Comparison of ENCODE assay signal across 2 cellular contexts in the genomic region with DNA sequence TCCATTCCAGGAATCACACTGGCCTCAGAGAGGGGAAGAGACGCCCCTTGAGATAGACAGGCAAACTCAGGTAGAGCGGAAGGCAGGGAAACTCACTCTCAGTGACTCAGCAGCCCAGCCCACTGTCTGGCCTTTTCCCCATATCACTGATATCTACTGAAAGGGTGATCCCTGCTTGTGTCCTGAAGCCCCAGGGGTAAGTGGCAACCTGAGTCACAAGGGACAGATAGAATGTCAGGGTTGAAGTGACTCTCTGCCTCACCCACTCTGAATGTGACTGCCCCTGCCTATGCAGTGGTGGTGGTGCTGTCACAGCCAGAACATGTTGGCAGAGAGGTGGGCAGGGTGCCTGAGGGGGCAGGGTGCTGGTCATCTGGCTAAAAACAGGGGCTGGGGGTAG.
TF ChIP-seq lines count a peak whose summit lies in the region.

No MANE protein-coding gene starts in this region.

TF ChIP-seq in IMR-90, 13 proteins besides CTCF, POLR2A, EP300 and RAD21:
- TF ChIP-seq CEBPB (IDR thresholded peaks at IDR 0.05; ENCODE audit: low read depth, low read length) (no peak), CHD1 (IDR thresholded peaks at IDR 0.05; ENCODE audit: low read depth, low read length) (no peak), MAZ (IDR thresholded peaks at IDR 0.05; ENCODE audit: borderline replicate concordance, low read depth, low read length) (no peak), ELK1 (IDR thresholded peaks at IDR 0.05; ENCODE audit: borderline replicate concordance, low read depth, low read length) (no peak), BHLHE40 (IDR thresholded peaks at IDR 0.05; ENCODE audit: low read depth, low read length) (no peak), NFE2L2 (IDR thresholded peaks at IDR 0.05; ENCODE audit: low read depth, low read length) (no peak), FOS (IDR thresholded peaks at IDR 0.05; ENCODE audit: low read depth, low read length) (no peak), USF2 (IDR thresholded peaks at IDR 0.05; ENCODE audit: low read depth, low read length) (no peak), MXI1 (IDR thresholded peaks at IDR 0.05; ENCODE audit: borderline replicate concordance, low read depth, low read length) (no peak), RFX5 (IDR thresholded peaks at IDR 0.05; ENCODE audit: low read depth, low read length) (no peak), MAFK (IDR thresholded peaks at IDR 0.05; ENCODE audit: low read depth, low read length) (no peak), SMC3 (IDR thresholded peaks at IDR 0.05; ENCODE audit: low read depth, low read length) (no peak), RCOR1 (IDR thresholded peaks at IDR 0.05; ENCODE audit: insufficient replicate concordance, low read length) (no peak)
TF ChIP-seq in IMR-90: peak in this region for 0.

TF ChIP-seq in H1, 55 proteins besides CTCF, POLR2A, EP300 and RAD21:
- TF ChIP-seq, protein P1, sequence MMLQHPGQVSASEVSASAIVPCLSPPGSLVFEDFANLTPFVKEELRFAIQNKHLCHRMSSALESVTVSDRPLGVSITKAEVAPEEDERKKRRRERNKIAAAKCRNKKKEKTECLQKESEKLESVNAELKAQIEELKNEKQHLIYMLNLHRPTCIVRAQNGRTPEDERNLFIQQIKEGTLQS (IDR thresholded peaks at IDR 0.05; ENCODE audit: insufficient read depth, low read depth, low read length) = no peak
- TF ChIP-seq NANOG (IDR thresholded peaks at IDR 0.05; ENCODE audit: insufficient read depth, low read depth, low read length, poor library complexity, severe bottlenecking) (no peak), NRF1 (IDR thresholded peaks at IDR 0.05; ENCODE audit: low read depth, low read length) (no peak), CREB1 (IDR thresholded peaks at IDR 0.05) (no peak), CBX8 (IDR thresholded peaks at IDR 0.05; ENCODE audit: borderline replicate concordance, low read depth, low read length) (no peak), CBX5 (IDR thresholded peaks at IDR 0.05; ENCODE audit: low read depth, low read length) (no peak)
- TF ChIP-seq, protein P2, sequence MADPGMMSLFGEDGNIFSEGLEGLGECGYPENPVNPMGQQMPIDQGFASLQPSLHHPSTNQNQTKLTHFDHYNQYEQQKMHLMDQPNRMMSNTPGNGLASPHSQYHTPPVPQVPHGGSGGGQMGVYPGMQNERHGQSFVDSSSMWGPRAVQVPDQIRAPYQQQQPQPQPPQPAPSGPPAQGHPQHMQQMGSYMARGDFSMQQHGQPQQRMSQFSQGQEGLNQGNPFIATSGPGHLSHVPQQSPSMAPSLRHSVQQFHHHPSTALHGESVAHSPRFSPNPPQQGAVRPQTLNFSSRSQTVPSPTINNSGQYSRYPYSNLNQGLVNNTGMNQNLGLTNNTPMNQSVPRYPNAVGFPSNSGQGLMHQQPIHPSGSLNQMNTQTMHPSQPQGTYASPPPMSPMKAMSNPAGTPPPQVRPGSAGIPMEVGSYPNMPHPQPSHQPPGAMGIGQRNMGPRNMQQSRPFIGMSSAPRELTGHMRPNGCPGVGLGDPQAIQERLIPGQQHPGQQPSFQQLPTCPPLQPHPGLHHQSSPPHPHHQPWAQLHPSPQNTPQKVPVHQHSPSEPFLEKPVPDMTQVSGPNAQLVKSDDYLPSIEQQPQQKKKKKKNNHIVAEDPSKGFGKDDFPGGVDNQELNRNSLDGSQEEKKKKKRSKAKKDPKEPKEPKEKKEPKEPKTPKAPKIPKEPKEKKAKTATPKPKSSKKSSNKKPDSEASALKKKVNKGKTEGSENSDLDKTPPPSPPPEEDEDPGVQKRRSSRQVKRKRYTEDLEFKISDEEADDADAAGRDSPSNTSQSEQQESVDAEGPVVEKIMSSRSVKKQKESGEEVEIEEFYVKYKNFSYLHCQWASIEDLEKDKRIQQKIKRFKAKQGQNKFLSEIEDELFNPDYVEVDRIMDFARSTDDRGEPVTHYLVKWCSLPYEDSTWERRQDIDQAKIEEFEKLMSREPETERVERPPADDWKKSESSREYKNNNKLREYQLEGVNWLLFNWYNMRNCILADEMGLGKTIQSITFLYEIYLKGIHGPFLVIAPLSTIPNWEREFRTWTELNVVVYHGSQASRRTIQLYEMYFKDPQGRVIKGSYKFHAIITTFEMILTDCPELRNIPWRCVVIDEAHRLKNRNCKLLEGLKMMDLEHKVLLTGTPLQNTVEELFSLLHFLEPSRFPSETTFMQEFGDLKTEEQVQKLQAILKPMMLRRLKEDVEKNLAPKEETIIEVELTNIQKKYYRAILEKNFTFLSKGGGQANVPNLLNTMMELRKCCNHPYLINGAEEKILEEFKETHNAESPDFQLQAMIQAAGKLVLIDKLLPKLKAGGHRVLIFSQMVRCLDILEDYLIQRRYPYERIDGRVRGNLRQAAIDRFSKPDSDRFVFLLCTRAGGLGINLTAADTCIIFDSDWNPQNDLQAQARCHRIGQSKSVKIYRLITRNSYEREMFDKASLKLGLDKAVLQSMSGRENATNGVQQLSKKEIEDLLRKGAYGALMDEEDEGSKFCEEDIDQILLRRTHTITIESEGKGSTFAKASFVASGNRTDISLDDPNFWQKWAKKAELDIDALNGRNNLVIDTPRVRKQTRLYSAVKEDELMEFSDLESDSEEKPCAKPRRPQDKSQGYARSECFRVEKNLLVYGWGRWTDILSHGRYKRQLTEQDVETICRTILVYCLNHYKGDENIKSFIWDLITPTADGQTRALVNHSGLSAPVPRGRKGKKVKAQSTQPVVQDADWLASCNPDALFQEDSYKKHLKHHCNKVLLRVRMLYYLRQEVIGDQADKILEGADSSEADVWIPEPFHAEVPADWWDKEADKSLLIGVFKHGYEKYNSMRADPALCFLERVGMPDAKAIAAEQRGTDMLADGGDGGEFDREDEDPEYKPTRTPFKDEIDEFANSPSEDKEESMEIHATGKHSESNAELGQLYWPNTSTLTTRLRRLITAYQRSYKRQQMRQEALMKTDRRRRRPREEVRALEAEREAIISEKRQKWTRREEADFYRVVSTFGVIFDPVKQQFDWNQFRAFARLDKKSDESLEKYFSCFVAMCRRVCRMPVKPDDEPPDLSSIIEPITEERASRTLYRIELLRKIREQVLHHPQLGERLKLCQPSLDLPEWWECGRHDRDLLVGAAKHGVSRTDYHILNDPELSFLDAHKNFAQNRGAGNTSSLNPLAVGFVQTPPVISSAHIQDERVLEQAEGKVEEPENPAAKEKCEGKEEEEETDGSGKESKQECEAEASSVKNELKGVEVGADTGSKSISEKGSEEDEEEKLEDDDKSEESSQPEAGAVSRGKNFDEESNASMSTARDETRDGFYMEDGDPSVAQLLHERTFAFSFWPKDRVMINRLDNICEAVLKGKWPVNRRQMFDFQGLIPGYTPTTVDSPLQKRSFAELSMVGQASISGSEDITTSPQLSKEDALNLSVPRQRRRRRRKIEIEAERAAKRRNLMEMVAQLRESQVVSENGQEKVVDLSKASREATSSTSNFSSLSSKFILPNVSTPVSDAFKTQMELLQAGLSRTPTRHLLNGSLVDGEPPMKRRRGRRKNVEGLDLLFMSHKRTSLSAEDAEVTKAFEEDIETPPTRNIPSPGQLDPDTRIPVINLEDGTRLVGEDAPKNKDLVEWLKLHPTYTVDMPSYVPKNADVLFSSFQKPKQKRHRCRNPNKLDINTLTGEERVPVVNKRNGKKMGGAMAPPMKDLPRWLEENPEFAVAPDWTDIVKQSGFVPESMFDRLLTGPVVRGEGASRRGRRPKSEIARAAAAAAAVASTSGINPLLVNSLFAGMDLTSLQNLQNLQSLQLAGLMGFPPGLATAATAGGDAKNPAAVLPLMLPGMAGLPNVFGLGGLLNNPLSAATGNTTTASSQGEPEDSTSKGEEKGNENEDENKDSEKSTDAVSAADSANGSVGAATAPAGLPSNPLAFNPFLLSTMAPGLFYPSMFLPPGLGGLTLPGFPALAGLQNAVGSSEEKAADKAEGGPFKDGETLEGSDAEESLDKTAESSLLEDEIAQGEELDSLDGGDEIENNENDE (IDR thresholded peaks at IDR 0.05; ENCODE audit: insufficient replicate concordance, low read length) = no peak
